In the genomic region with DNA sequence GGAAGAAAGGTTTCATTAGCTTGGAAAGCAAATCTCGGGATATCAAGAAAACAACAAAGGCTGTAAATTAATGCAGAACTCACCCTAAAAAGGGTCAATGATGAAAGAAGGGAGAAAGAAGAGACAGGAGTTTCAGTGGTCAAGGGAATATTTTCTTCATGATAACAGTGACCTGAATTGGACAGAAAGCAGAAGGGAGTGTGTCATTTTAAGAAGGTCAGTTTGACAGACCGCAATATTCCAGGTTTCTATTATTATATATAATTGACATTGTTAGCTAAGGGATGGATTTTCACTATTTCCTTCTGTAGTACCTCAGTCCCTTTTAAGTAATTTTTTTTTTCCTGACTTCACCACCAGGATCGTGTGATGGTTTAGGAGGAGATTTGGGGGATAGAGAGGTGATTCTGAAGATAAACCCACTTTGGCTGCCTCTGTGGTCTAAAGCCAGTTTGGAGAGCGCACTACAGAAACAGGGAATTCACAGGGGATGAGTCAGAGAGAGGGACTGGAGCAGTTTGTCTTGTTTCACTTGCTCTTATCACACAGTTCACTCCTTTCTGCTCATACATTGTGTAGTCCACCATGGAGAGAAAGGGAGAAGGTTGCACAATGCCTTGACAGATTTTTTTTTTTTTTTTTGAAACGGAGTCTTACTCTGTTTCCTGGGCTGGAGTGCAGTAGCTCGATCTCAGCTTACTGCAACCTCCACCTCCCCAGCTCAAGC, we compare ENCODE assay signal across 12 cellular contexts.
DNase-seq lines count a peak whose midpoint lies in the region; ATAC-seq and TF ChIP-seq lines count a peak whose summit lies in the region.
"Had no signal": no experiment of that assay in that cellular context is flagged by ENCODE, and none has a peak within 500 bp of the region (broad histone marks: within the 10 kb centered on the region; RNA-seq: fewer than 3 reads in every experiment).

No MANE protein-coding gene starts in this region.

- peaks cover 5% of the 10 kb centered on the region; the same call in 1 of the 2 replicates for H3K79me2 ChIP-seq in DND-41 (ENCODE audit: insufficient read depth, low read length)

- H3K27me3 ChIP-seq in DND-41 (ENCODE audit: insufficient read depth, low read length, poor library complexity) (no peaks in the 10 kb centered on the region), adipocyte (replicated peaks; ENCODE audit: control insufficient read depth, insufficient read depth, low read length) (no peaks in the 10 kb centered on the region), foreskin keratinocyte (no peaks in the 10 kb centered on the region)

- peak; percentile 31; the same call in 1 of the 3 replicates for ATAC-seq in DND-41 (ENCODE audit: insufficient read depth, low read depth)
- peak; percentile 91 for ATAC-seq in foreskin keratinocyte
- ATAC-seq in activated CD4-positive, alpha-beta T cell treated with anti-CD3 and anti-CD28 coated beads for 36 hours, result no peak
- ATAC-seq in GM21529 (IDR thresholded peaks at IDR 0.05; ENCODE audit: unreplicated experiment), result no peak

- H4K20me1 ChIP-seq in DND-41 (ENCODE audit: insufficient read depth, low read length), result no peaks in the 10 kb centered on the region

- H3K4me3 Mint-ChIP-seq in osteocyte (ENCODE audit: unreplicated experiment), result peak overlapping the region; percentile 24
- H3K4me3 Mint-ChIP-seq in activated CD4-positive, alpha-beta T cell treated with anti-CD3 and anti-CD28 coated beads for 36 hours, result no peak overlapping the region
- H3K4me3 Mint-ChIP-seq: immature natural killer cell had no signal

- peaks cover 3% of the 10 kb centered on the region for H3K9me3 Mint-ChIP-seq in osteocyte (ENCODE audit: unreplicated experiment)
- H3K9me3 Mint-ChIP-seq in activated CD4-positive, alpha-beta T cell treated with anti-CD3 and anti-CD28 coated beads for 36 hours (ENCODE audit: low read depth), result no peaks in the 10 kb centered on the region
- H3K9me3 Mint-ChIP-seq: immature natural killer cell had no signal

- H3K27ac ChIP-seq in DND-41 (ENCODE audit: low read length) (no peak overlapping the region), foreskin keratinocyte (no peak overlapping the region)

- H3K27ac Mint-ChIP-seq in osteocyte (ENCODE audit: unreplicated experiment), result peak overlapping the region; percentile 48
- no peak overlapping the region for H3K27ac Mint-ChIP-seq in activated CD4-positive, alpha-beta T cell treated with anti-CD3 and anti-CD28 coated beads for 36 hours
- H3K27ac Mint-ChIP-seq: immature natural killer cell had no signal

- no peak overlapping the region for H2AFZ ChIP-seq in DND-41 (ENCODE audit: low read depth, low read length)

- POLR2A ChIA-PET in activated CD4-positive, alpha-beta T cell treated with anti-CD3 and anti-CD28 coated beads for 36 hours (lab: Charles Lee), result no interaction called here

- H3K36me3 ChIP-seq in DND-41 (ENCODE audit: insufficient read depth, low read length) (no peaks in the 10 kb centered on the region), adipocyte (ENCODE audit: control insufficient read depth, insufficient read depth, low read length, severe bottlenecking) (no peaks in the 10 kb centered on the region)

- H3K27me3 Mint-ChIP-seq in osteocyte (ENCODE audit: unreplicated experiment), result no peaks in the 10 kb centered on the region
- H3K27me3 Mint-ChIP-seq in activated CD4-positive, alpha-beta T cell treated with anti-CD3 and anti-CD28 coated beads for 36 hours, result peaks cover 4% of the 10 kb centered on the region

- peaks cover under 1% of the 10 kb centered on the region for H3K36me3 Mint-ChIP-seq in osteocyte (ENCODE audit: unreplicated experiment)
- no peaks in the 10 kb centered on the region for H3K36me3 Mint-ChIP-seq in activated CD4-positive, alpha-beta T cell treated with anti-CD3 and anti-CD28 coated beads for 36 hours (ENCODE audit: low read depth)

- peaks cover 69% of the 10 kb centered on the region for H3K4me1 Mint-ChIP-seq in osteocyte (ENCODE audit: unreplicated experiment)
- no peaks in the 10 kb centered on the region for H3K4me1 Mint-ChIP-seq in activated CD4-positive, alpha-beta T cell treated with anti-CD3 and anti-CD28 coated beads for 36 hours
- H3K4me1 Mint-ChIP-seq: immature natural killer cell had no signal

- H3K4me1 ChIP-seq in DND-41 (ENCODE audit: insufficient read depth, low read length) (peaks cover 24% of the 10 kb centered on the region), adipocyte (ENCODE audit: control insufficient read depth, insufficient read depth, low read length) (peaks cover 23% of the 10 kb centered on the region), foreskin keratinocyte (no peaks in the 10 kb centered on the region)

- no peak for DNase-seq in DND-41
- DNase-seq in adipocyte (ENCODE audit: low read depth), result peak; percentile 81
- DNase-seq in foreskin keratinocyte, result peak; percentile 4 to 61
- no peak for DNase-seq in osteocyte (ENCODE audit: extremely low spot score, unreplicated experiment)
- DNase-seq in activated CD4-positive, alpha-beta T cell treated with anti-CD3 and anti-CD28 coated beads for 36 hours, result no peak
- DNase-seq in NCI-H526 (lab: John Stamatoyannopoulos, UW), result no peak
- DNase-seq in NCI-H1694 treated with DMSO at 0.1 percent for 48 hours (lab: John Stamatoyannopoulos, UW), result no peak
- DNase-seq: activated CD8-positive, alpha-beta memory T cell treated with anti-CD3 and anti-CD28 coated beads, Interleukin-2, amount 50 U/mL, for 4 hours; C1 segment of cervical spinal cord; immature natural killer cell; NCI-H510A had no signal

- H3K9ac ChIP-seq in DND-41 (ENCODE audit: low read depth, low read length), result no peak overlapping the region
- no peak overlapping the region for H3K9ac ChIP-seq in adipocyte (ENCODE audit: low read length)

- intact Hi-C loops in activated CD4-positive, alpha-beta T cell treated with anti-CD3 and anti-CD28 coated beads for 36 hours (cut with DNase I, micrococcal nuclease), result no loop called here

- H3K4me3 ChIP-seq in DND-41 (ENCODE audit: low read depth in 1 of 2, low read length in 2 of 2), result no peak overlapping the region
- peak overlapping the region; percentile 52 for H3K4me3 ChIP-seq in adipocyte (ENCODE audit: low read length)

- CTCF ChIA-PET in activated CD4-positive, alpha-beta T cell treated with anti-CD3 and anti-CD28 coated beads for 36 hours (lab: Charles Lee), result interaction anchor here (0.8 to 1.0 kb wide), 2 partner anchors 10 to 1839 kb away, joined by 3 read pairs; no protein-coding TSS in a partner anchor

- H3K9me3 ChIP-seq in DND-41 (ENCODE audit: insufficient read depth, low read length, severe bottlenecking), result no peaks in the 10 kb centered on the region
- no peaks in the 10 kb centered on the region for H3K9me3 ChIP-seq in adipocyte (ENCODE audit: control insufficient read depth, low read length)

- TF ChIP-seq CTCF in DND-41 (IDR thresholded peaks at IDR 0.05; ENCODE audit: borderline replicate concordance, extremely low read depth, low read length, poor library complexity, severe bottlenecking) (no peak), foreskin keratinocyte (conservative IDR thresholded peaks at IDR 0.05) (no peak), osteocyte (IDR thresholded peaks at IDR 0.05) (no peak)

- H3K4me2 ChIP-seq in DND-41 (ENCODE audit: insufficient read depth, low read length), result no peak overlapping the region

Comparison
In these comparisons a context has a peak if more than half of its experiments do, and no peak if none do; other contexts are left out.
1. ATAC-seq: peak in DND-41 (single experiment) and foreskin keratinocyte (single experiment); none in activated CD4-positive, alpha-beta T cell treated with anti-CD3 and anti-CD28 coated beads for 36 hours (single experiment) and GM21529 (single experiment).
2. DNase-seq: peak in adipocyte (single experiment) and foreskin keratinocyte (2 of 2); none in DND-41 (single experiment), osteocyte (single experiment), activated CD4-positive, alpha-beta T cell treated with anti-CD3 and anti-CD28 coated beads for 36 hours (single experiment), NCI-H526 (0 of 2) and NCI-H1694 treated with DMSO at 0.1 percent for 48 hours (single experiment).